In the genomic region with DNA sequence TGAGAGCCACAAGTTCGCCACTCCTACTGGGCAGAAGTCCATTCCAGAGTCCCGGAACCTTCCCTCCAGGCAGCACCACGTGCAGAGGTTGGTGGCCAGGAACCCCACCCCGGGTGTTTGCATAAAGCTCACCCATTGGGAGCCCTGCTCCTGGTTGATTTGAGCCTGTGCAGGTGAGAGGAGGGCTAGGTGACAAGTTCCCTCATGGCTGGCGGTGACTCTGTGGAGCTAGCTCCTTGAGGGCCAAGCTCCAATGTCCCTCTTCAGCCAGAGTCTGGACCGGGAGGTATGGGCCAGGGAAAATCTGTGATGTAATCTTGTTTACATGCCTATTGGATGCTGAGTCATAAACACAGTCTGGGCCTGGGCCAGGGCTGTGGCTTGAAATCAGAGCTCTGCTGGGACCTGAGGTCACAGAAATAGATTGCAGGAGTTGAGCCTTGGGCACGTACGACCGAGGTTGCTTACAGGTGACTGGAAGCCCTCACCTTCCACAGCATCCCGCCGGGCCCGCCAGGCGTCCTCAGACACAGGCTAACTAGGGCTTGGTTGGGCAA, we compare ENCODE assay signal across 9 cellular contexts.
A peak's percentile ranks its signal among the peaks of the same experiment; 100 is the strongest.
DNase-seq lines count a peak whose midpoint lies in the region; ATAC-seq lines count a peak whose summit lies in the region.
"Had no signal": no experiment of that assay in that cellular context is flagged by ENCODE, and none has a peak within 500 bp of the region (broad histone marks: within the 10 kb centered on the region; RNA-seq: fewer than 3 reads in every experiment).

No MANE protein-coding gene starts in this region.

- peaks cover 48% of the 10 kb centered on the region for H3K27me3 Mint-ChIP-seq in stimulated activated memory B cell treated with anti-CD40 and anti-IgM and Interleukin-4, amounts not matched to agents 10 μg/mL and 1 μg/mL and 100 μg/mL, for 72 hours
- H3K27me3 Mint-ChIP-seq in T-helper 17 cell: peaks cover 15% of the 10 kb centered on the region

- no peak overlapping the region for H3K4me3 Mint-ChIP-seq in stimulated activated memory B cell treated with anti-CD40 and anti-IgM and Interleukin-4, amounts not matched to agents 10 μg/mL and 1 μg/mL and 100 μg/mL, for 72 hours
- H3K4me3 Mint-ChIP-seq in T-helper 17 cell: no peak overlapping the region

- H3K27me3 ChIP-seq in BLaER1 treated with 17β-estradiol and CSF1 and Interleukin-3, amounts not matched to agents 10 nM and 100 nM: no peaks in the 10 kb centered on the region

- no peaks in the 10 kb centered on the region for H3K4me1 Mint-ChIP-seq in stimulated activated memory B cell treated with anti-CD40 and anti-IgM and Interleukin-4, amounts not matched to agents 10 μg/mL and 1 μg/mL and 100 μg/mL, for 72 hours
- peaks cover 4% of the 10 kb centered on the region for H3K4me1 Mint-ChIP-seq in T-helper 17 cell

- peak overlapping the region in 10 of 11 experiments; percentile 19 to 70 (median 45); a peak in 16 of 22 replicates for H3K9ac ChIP-seq in BLaER1 treated with 17β-estradiol and CSF1 and Interleukin-3, amounts not matched to agents 10 nM and 100 nM

- H3K27ac Mint-ChIP-seq in stimulated activated memory B cell treated with anti-CD40 and anti-IgM and Interleukin-4, amounts not matched to agents 10 μg/mL and 1 μg/mL and 100 μg/mL, for 72 hours: no peak overlapping the region
- no peak overlapping the region for H3K27ac Mint-ChIP-seq in T-helper 17 cell

- DNase-seq in NCI-H2029 treated with DMSO at 0.1 percent for 48 hours (lab: John Stamatoyannopoulos, UW) (peak; percentile 13), dedifferentiated amniotic fluid mesenchymal stem cell (ENCODE audit: extremely low spot score) (peak; percentile 56), mucosa of gallbladder (ENCODE audit: low spot score) (peak; percentile 83), NCI-H526 (lab: John Stamatoyannopoulos, UW) (no peak), T-helper 17 cell (no peak)
- DNase-seq: stimulated activated CD4-positive, alpha-beta T cell treated with anti-CD3 and anti-CD28 coated beads, Interleukin-2, amount 100 ng/mL, for 48 hours had no signal

- peak overlapping the region; percentile 47 to 95 (median 80) for H3K4me2 ChIP-seq in BLaER1 treated with 17β-estradiol and CSF1 and Interleukin-3, amounts not matched to agents 10 nM and 100 nM

- H3K36me3 Mint-ChIP-seq in stimulated activated memory B cell treated with anti-CD40 and anti-IgM and Interleukin-4, amounts not matched to agents 10 μg/mL and 1 μg/mL and 100 μg/mL, for 72 hours: no peaks in the 10 kb centered on the region
- no peaks in the 10 kb centered on the region for H3K36me3 Mint-ChIP-seq in T-helper 17 cell (ENCODE audit: low read depth)

- H3K9me3 Mint-ChIP-seq in stimulated activated memory B cell treated with anti-CD40 and anti-IgM and Interleukin-4, amounts not matched to agents 10 μg/mL and 1 μg/mL and 100 μg/mL, for 72 hours: no peaks in the 10 kb centered on the region

- H4K20me1 ChIP-seq in BLaER1 treated with 17β-estradiol and CSF1 and Interleukin-3, amounts not matched to agents 10 nM and 100 nM: no peaks in the 10 kb centered on the region

- H3K4me1 ChIP-seq in BLaER1 treated with 17β-estradiol and CSF1 and Interleukin-3, amounts not matched to agents 10 nM and 100 nM: peaks cover 16 to 49% (median 36%) of the 10 kb centered on the region in 10 experiments

- peak overlapping the region in 2 of 10 experiments; percentile 26 to 37; a peak in 1 of 20 replicates for H3K4me3 ChIP-seq in BLaER1 treated with 17β-estradiol and CSF1 and Interleukin-3, amounts not matched to agents 10 nM and 100 nM

- H3K27ac ChIP-seq in BLaER1 treated with 17β-estradiol and CSF1 and Interleukin-3, amounts not matched to agents 10 nM and 100 nM: peak overlapping the region in 9 of 11 experiments; percentile 33 to 72 (median 57); a peak in 18 of 22 replicates

- no peak for ATAC-seq in HG02798 (IDR thresholded peaks at IDR 0.05; ENCODE audit: poor library complexity, unreplicated experiment)
- ATAC-seq in stimulated activated memory B cell treated with anti-CD40 and anti-IgM and Interleukin-4, amounts not matched to agents 10 μg/mL and 1 μg/mL and 100 μg/mL, for 72 hours: no peak
- no peak for ATAC-seq in T-helper 17 cell

- H3K9me3 ChIP-seq in BLaER1 treated with 17β-estradiol and CSF1 and Interleukin-3, amounts not matched to agents 10 nM and 100 nM (replicated peaks in 1 of 11): 0 out of 22 replicates have a peak, but pooled peaks cover 0 to 5% (median 0%) of the 10 kb centered on the region in 11 experiments
- no peaks in the 10 kb centered on the region for H3K9me3 ChIP-seq in T-helper 17 cell (ENCODE audit: control insufficient read depth, low read length, poor library complexity, severe bottlenecking)

- H3K36me3 ChIP-seq in BLaER1 treated with 17β-estradiol and CSF1 and Interleukin-3, amounts not matched to agents 10 nM and 100 nM: no peaks in the 10 kb centered on the region

Comparison
In these comparisons a context has a peak if more than half of its experiments do, and no peak if none do; other contexts are left out.
1. DNase-seq: peak in NCI-H2029 treated with DMSO at 0.1 percent for 48 hours (single experiment), dedifferentiated amniotic fluid mesenchymal stem cell (single experiment) and mucosa of gallbladder (single experiment); none in NCI-H526 (0 of 2) and T-helper 17 cell (0 of 3).